33 cellular contexts compared by ENCODE assay signal in genomic region chr16:69672998-69673713, GRCh38. TPM values are rescaled to one million over a fixed set of nuclear protein-coding genes. Genes with fewer than 3 reads are reported as not detected.
A peak's percentile ranks its signal among the peaks of the same experiment; 100 is the strongest.
DNase-seq lines count a peak whose midpoint lies in the region; ATAC-seq, FAIRE-seq and TF ChIP-seq lines count a peak whose summit lies in the region.
"Had no signal": no experiment of that assay in that cellular context is flagged by ENCODE, and none has a peak within 500 bp of the region (broad histone marks: within the 10 kb centered on the region; RNA-seq: fewer than 3 reads in every experiment).

No MANE protein-coding gene starts in this region.

- H4K20me1 ChIP-seq in K562 (replicated peaks; ENCODE audit: control insufficient read depth, insufficient read depth, low read length) = no peaks in the 10 kb centered on the region; the same call in 1 of the 2 replicates

- peak overlapping the region; percentile 40 for H3K27ac Mint-ChIP-seq in activated T-cell treated with anti-CD3 and anti-CD28 coated beads, Interleukin-2, amount 50 U/mL, for 24 hours
- H3K27ac Mint-ChIP-seq in HFFc6 = peak overlapping the region; percentile 40
- H3K27ac Mint-ChIP-seq in mesothelial cell of epicardium = peak overlapping the region; percentile 50

- POLR2A ChIA-PET in K562 (lab: Yijun Ruan, JAX) = interaction anchor here (0.7 to 1.2 kb wide), 2 partner anchors 18 to 245 kb away, joined by 3 to 5 read pairs; no protein-coding TSS in a partner anchor

- H3K4me2 ChIP-seq in K562 (ENCODE audit: insufficient read depth, low read length) = no peak overlapping the region

- no peak for TF ChIP-seq POLR2A in K562 (conservative IDR thresholded peaks at IDR 0.05)

- H3K27ac ChIP-seq in K562 (ENCODE audit: extremely low read depth, low read depth, low read length) = no peak overlapping the region
- H3K27ac ChIP-seq: 22Rv1, brain microvascular endothelial cell, C4-2B, epithelial cell of prostate, HL-60, left lung, parathyroid adenoma, Peyer's patch, suprapubic skin, upper lobe of right lung had no signal

- no peak for DNase-seq in activated T-cell treated with anti-CD3 and anti-CD28 coated beads, Interleukin-2, amount 50 U/mL, for 24 hours
- DNase-seq in activated T-cell treated with anti-CD3 and anti-CD28 coated beads, Interleukin-2, amount 50 U/mL, for 1 hour = no peak
- DNase-seq in HFFc6 (no peak), K562 (ENCODE audit: extremely low read depth in 1 of 4, low spot score in 3 of 4) (no peak), mesothelial cell of epicardium (ENCODE audit: low spot score in 2 of 2, unreplicated experiment in 2 of 2) (no peak), NCI-H1105 treated with DMSO at 0.1 percent for 48 hours (lab: John Stamatoyannopoulos, UW) (no peak)
- no peak for DNase-seq in activated CD4-positive, alpha-beta T cell treated with anti-CD3 and anti-CD28 coated beads for 48 hours
- DNase-seq: amniotic stem cell; brain microvascular endothelial cell; DMS79 treated with DMSO at 0.1 percent for 48 hours; effector CD4-positive, alpha-beta T cell; islet precursor cell; left lung; NCI-H1436 treated with DMSO at 0.1 percent for 48 hours; NCI-H2081 treated with DMSO at 0.1 percent for 48 hours; NCI-H345; NCI-H774; Peyer's patch; retina; SHP77 treated with DMSO at 0.1 percent for 48 hours; stimulated activated naive CD4-positive, alpha-beta T cell treated with Interleukin-2 at 50 U/mL for 16 hours; T-helper 9 cell; upper lobe of right lung had no signal

- H3K79me2 ChIP-seq in K562 (ENCODE audit: control insufficient read depth, insufficient read depth, low read length) = no peaks in the 10 kb centered on the region

- no peaks in the 10 kb centered on the region for H3K9me1 ChIP-seq in K562 (ENCODE audit: control insufficient read depth, insufficient read depth, low read length)

- no peaks in the 10 kb centered on the region for H3K4me1 ChIP-seq in K562 (replicated peaks in 1 of 2; ENCODE audit: control insufficient read depth in 2 of 2, insufficient read depth in 2 of 2, low read length in 2 of 2)
- H3K4me1 ChIP-seq: left lung, parathyroid adenoma, Peyer's patch, suprapubic skin had no signal

- no peak for TF ChIP-seq EP300 in K562 (IDR thresholded peaks at IDR 0.05; ENCODE audit: low read length)

- H3K9me3 ChIP-seq in K562 (replicated peaks; ENCODE audit: control insufficient read depth, insufficient read depth, low read depth, low read length) = no peaks in the 10 kb centered on the region
- H3K9me3 ChIP-seq: left lung, Peyer's patch, suprapubic skin, upper lobe of right lung had no signal

- no peak for FAIRE-seq in K562 (lab: Jason Lieb, UNC)
- FAIRE-seq: colon, GM18507 had no signal

- BruUV-seq in K562 (replicated peaks; lab: Mats Ljungman, UMichigan) = TSS peak; percentile 18

- CTCF ChIA-PET in K562 (lab: Yijun Ruan, JAX; ENCODE audit: low intra/inter-chr PET ratio) = no interaction called here

- in situ Hi-C loops in K562 (cut with MboI) = no loop called here

- H3K27me3 Mint-ChIP-seq in activated T-cell treated with anti-CD3 and anti-CD28 coated beads, Interleukin-2, amount 50 U/mL, for 24 hours = no peaks in the 10 kb centered on the region
- H3K27me3 Mint-ChIP-seq in HFFc6 (ENCODE audit: insufficient read depth) = peaks cover 23% of the 10 kb centered on the region; the same call in 1 of the 2 replicates
- no peaks in the 10 kb centered on the region for H3K27me3 Mint-ChIP-seq in mesothelial cell of epicardium (ENCODE audit: low read depth)

- H2AFZ ChIP-seq in K562 (ENCODE audit: low read depth, low read length) = no peak overlapping the region
- H2AFZ ChIP-seq: parathyroid adenoma had no signal

- peaks cover 74% of the 10 kb centered on the region for H3K36me3 ChIP-seq in K562 (ENCODE audit: control insufficient read depth, insufficient read depth, low read length)

- no peak overlapping the region for H3K4me3 ChIP-seq in K562
- H3K4me3 ChIP-seq: left lung, Peyer's patch, skin epidermis, suprapubic skin, upper lobe of right lung had no signal

- H3K4me1 Mint-ChIP-seq in activated T-cell treated with anti-CD3 and anti-CD28 coated beads, Interleukin-2, amount 50 U/mL, for 24 hours (ENCODE audit: low read depth) = no peaks in the 10 kb centered on the region
- H3K4me1 Mint-ChIP-seq in HFFc6 (ENCODE audit: low read depth) (peaks cover 23% of the 10 kb centered on the region), mesothelial cell of epicardium (no peaks in the 10 kb centered on the region)

- intact Hi-C loops in K562 (cut with micrococcal nuclease) = no loop called here

- WGBS in K562 (ENCODE audit: insufficient coverage, low coverage, missing lambda C conversion rate) = 64% methylated on average over 3 of the region's 3 CpGs

- no peaks in the 10 kb centered on the region for H3K9me3 Mint-ChIP-seq in activated T-cell treated with anti-CD3 and anti-CD28 coated beads, Interleukin-2, amount 50 U/mL, for 24 hours
- H3K9me3 Mint-ChIP-seq in HFFc6 = no peaks in the 10 kb centered on the region; the same call in 1 of the 2 replicates
- no peaks in the 10 kb centered on the region for H3K9me3 Mint-ChIP-seq in mesothelial cell of epicardium

- TF ChIP-seq RAD21 in K562 (CRISPR knock-in tag; conservative IDR thresholded peaks at IDR 0.05 in 1 of 2, IDR thresholded peaks at IDR 0.05 in 1 of 2) = no peak

- TF ChIP-seq CTCF in HFFc6 (IDR thresholded peaks at IDR 0.05) (no peak), K562 (IDR thresholded peaks at IDR 0.05 in 2 of 3, conservative IDR thresholded peaks at IDR 0.05 in 1 of 3; ENCODE audit: insufficient read depth in 2 of 3, low read depth in 1 of 3, low read length in 3 of 3) (no peak), mesothelial cell of epicardium (IDR thresholded peaks at IDR 0.05; ENCODE audit: unreplicated experiment) (no peak)

- ATAC-seq in K562 (no peak), HG02610 (IDR thresholded peaks at IDR 0.05; ENCODE audit: unreplicated experiment) (no peak)
- ATAC-seq: left lung, upper lobe of right lung had no signal

- no peaks in the 10 kb centered on the region for H3K27me3 ChIP-seq in K562 (ENCODE audit: control insufficient read depth in 2 of 2, insufficient read depth in 2 of 2, low read length in 2 of 2)
- H3K27me3 ChIP-seq: brain microvascular endothelial cell, left lung, Peyer's patch, suprapubic skin, upper lobe of right lung had no signal

- H3K4me3 Mint-ChIP-seq in activated T-cell treated with anti-CD3 and anti-CD28 coated beads, Interleukin-2, amount 50 U/mL, for 24 hours = no peak overlapping the region
- H3K4me3 Mint-ChIP-seq in HFFc6 (peak overlapping the region; percentile 17; the same call in 1 of the 2 replicates), mesothelial cell of epicardium (no peak overlapping the region)

- peaks cover 82% of the 10 kb centered on the region for H3K36me3 Mint-ChIP-seq in activated T-cell treated with anti-CD3 and anti-CD28 coated beads, Interleukin-2, amount 50 U/mL, for 24 hours (ENCODE audit: low read depth)
- peaks cover 66% of the 10 kb centered on the region for H3K36me3 Mint-ChIP-seq in HFFc6 (ENCODE audit: low read depth)
- H3K36me3 Mint-ChIP-seq in mesothelial cell of epicardium = peaks cover 42% of the 10 kb centered on the region

- H3K9ac ChIP-seq in K562 (ENCODE audit: insufficient read depth in 1 of 2, low read depth in 2 of 2, low read length in 2 of 2) = no peak overlapping the region
- H3K9ac ChIP-seq: parathyroid adenoma had no signal

TF ChIP-seq in K562, 482 proteins besides CTCF, POLR2A, EP300 and RAD21:
- peak; percentile 22 for TF ChIP-seq ZNF121 (CRISPR knock-in tag; conservative IDR thresholded peaks at IDR 0.05)
- TF ChIP-seq DDX20 (tag; IDR thresholded peaks at IDR 0.05; ENCODE audit: low read depth) = no peak

RNA-seq across cellular contexts. Expression of gene NQO1, which starts 53.2 kb away (rescaled TPM):
- 100 to 1,000 TPM; 248 to 801 (median 737) TPM for total RNA-seq in HFFc6 (2021; fragmentation: NEBNext Ultra II Directional; extraction: Animal tissue kit (Norgen Biotek cat#: 25700))
- 13.6 and 15.9 TPM in 2 replicates for total RNA-seq in K562 (2011; cell fraction: chromatin; rRNA removed; ENCODE audit: low replicate concordance)
- 12.1 and 13.3 TPM in 2 replicates for total RNA-seq in K562 (2011; cell fraction: nucleolus; rRNA removed)
- total RNA-seq in K562 (2011; cell fraction: nucleoplasm; rRNA removed) = 12.6 and 16.4 TPM in 2 replicates
- total RNA-seq in K562 (2014; rRNA removed) (88.9 and 98.8 TPM in 2 replicates), K562 (2014; rRNA removed; fragmentation: Illumina TruSeq; extraction: Trizol) (133 and 142 TPM in 2 replicates), K562 (2015; rRNA removed; fragmentation: Illumina TruSeq; extraction: Trizol) (198 and 202 TPM in 2 replicates), K562 (2021) (102 and 105 TPM in 2 replicates), mesothelial cell of epicardium (30.9 to 33.3 TPM (median 31.8 TPM) in 3 replicates)
- polyA plus RNA-seq in K562 (2011; rRNA removed) (78.0 and 122 TPM in 2 replicates), K562 (2014; fragmentation: Illumina TruSeq; extraction: Trizol) (140 and 142 TPM in 2 replicates), K562 (2014; fragmentation: Nextera tagmentation; extraction: Ambion mirVana) (100 to 1,000 TPM in 1 of 2 experiments, 10 to 100 TPM in 1; 96.7 to 152 TPM), K562 (2014; rRNA removed) (116 and 122 TPM in 2 replicates)
- polyA plus RNA-seq in K562 (2011; cell fraction: cytosol; rRNA removed) = 75.5 and 96.1 TPM in 2 replicates
- 20.9 and 23.0 TPM in 2 replicates for polyA plus RNA-seq in K562 (2011; cell fraction: nucleus; rRNA removed)
- 174 and 178 TPM in 2 replicates for polyA plus RNA-seq in K562 (2012)
- polyA minus RNA-seq in K562 (2011; rRNA and poly(A)+ RNA removed) = 41.7 and 49.6 TPM in 2 replicates
- 19.7 and 29.8 TPM in 2 replicates for polyA minus RNA-seq in K562 (2011; cell fraction: cytosol; rRNA and poly(A)+ RNA removed)
- 3.0 and 6.7 TPM in 2 replicates for polyA minus RNA-seq in K562 (2011; cell fraction: nucleus; rRNA and poly(A)+ RNA removed)
